Comparison of ENCODE assay signal across 13 cellular contexts in the genomic region with DNA sequence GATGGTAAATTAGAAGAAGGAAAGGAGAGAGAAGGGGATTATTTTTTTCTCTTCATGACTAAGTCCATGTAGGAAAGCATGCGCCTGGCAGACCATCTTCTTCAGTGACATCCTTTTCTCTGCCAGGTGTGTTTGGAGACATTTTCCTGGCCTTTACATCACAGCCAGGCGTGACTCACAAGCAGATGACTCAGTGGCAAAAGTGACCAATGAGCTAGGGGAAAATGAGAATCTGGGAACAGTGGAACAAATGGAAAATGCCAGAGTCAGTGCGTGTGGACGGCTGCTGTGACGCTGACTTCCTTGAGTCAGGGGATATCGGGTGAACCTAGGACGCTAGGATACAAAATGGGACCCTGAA. TPM values are rescaled to one million over a fixed set of nuclear protein-coding genes. Genes with fewer than 3 reads are reported as not detected.
DNase-seq lines count a peak whose midpoint lies in the region; ATAC-seq, FAIRE-seq and TF ChIP-seq lines count a peak whose summit lies in the region.
"Had no signal": no experiment of that assay in that cellular context is flagged by ENCODE, and none has a peak within 500 bp of the region (broad histone marks: within the 10 kb centered on the region; RNA-seq: fewer than 3 reads in every experiment).

No MANE protein-coding gene starts in this region.

- H3K9me3 ChIP-seq in IMR-90 (ENCODE audit: control insufficient read depth, insufficient read depth, low read length) (no peaks in the 10 kb centered on the region), muscle layer of duodenum (ENCODE audit: control insufficient read depth in 1 of 2, low read length in 2 of 2) (no peaks in the 10 kb centered on the region)
- H3K9me3 ChIP-seq: upper lobe of left lung had no signal

- WGBS in IMR-90 (ENCODE audit: extremely low coverage in 2 of 2, insufficient read length in 1 of 2), 2 experiments: 18% methylated on average over 2 of the region's 7 CpGs; no CpG with 5 or more reads in 1 of the 2 experiments
- 74 to 87% methylated on average over 7 of the region's 7 CpGs for WGBS in lower leg skin, 2 donors

- H3K4me2 ChIP-seq in IMR-90 (ENCODE audit: low read depth, low read length): peak overlapping the region; percentile 57; the same call in 1 of the 2 replicates

- ATAC-seq in IMR-90 (ENCODE audit: low read depth): peak; percentile 66
- ATAC-seq in HG02840 (IDR thresholded peaks at IDR 0.05; ENCODE audit: low FRiP score, unreplicated experiment): no peak
- no peak for ATAC-seq in naive thymus-derived CD8-positive, alpha-beta T cell

- no TSS peak for BruUV-seq in IMR-90 (replicated peaks; lab: Mats Ljungman, UMichigan)

- dilution Hi-C loops in IMR-90 (cut with HindIII; ENCODE audit: low sequenced_read_pairs, unreplicated experiment): no loop called here

- H3K27me3 ChIP-seq in IMR-90 (ENCODE audit: control insufficient read depth, insufficient read depth, low read length): no peaks in the 10 kb centered on the region; the same call in 1 of the 2 replicates
- no peaks in the 10 kb centered on the region for H3K27me3 ChIP-seq in bronchial epithelial cell (ENCODE audit: control insufficient read depth, insufficient read depth, low read length)
- H3K27me3 ChIP-seq in muscle layer of duodenum (ENCODE audit: low read depth, low read length): no peaks in the 10 kb centered on the region
- H3K27me3 ChIP-seq: upper lobe of left lung had no signal

- H3K4ac ChIP-seq in IMR-90 (ENCODE audit: low read depth, low read length): peak overlapping the region; percentile 55; the same call in 1 of the 2 replicates

- TF ChIP-seq RAD21 in IMR-90 (IDR thresholded peaks at IDR 0.05; ENCODE audit: low read length): no peak

- TF ChIP-seq CTCF in IMR-90 (conservative IDR thresholded peaks at IDR 0.05; ENCODE audit: low read depth, low read length): no peak
- no peak for TF ChIP-seq CTCF in bronchial epithelial cell (IDR thresholded peaks at IDR 0.05; ENCODE audit: insufficient read depth, low read length, severe bottlenecking)
- no peak for TF ChIP-seq CTCF in lower leg skin (IDR thresholded peaks at IDR 0.05)

- H3K9ac ChIP-seq in IMR-90 (ENCODE audit: low read depth, low read length): no peak overlapping the region

- H4K91ac ChIP-seq in IMR-90 (ENCODE audit: insufficient read depth, low read depth, low read length): no peak overlapping the region

- no peak overlapping the region; the same call in 1 of the 2 replicates for H2BK20ac ChIP-seq in IMR-90 (ENCODE audit: low read depth, low read length)

- in situ Hi-C loops in IMR-90 (cut with MboI; ENCODE audit: low sequenced_read_pairs): no loop called here

- no peaks in the 10 kb centered on the region for H3K9me3 Mint-ChIP-seq in naive thymus-derived CD8-positive, alpha-beta T cell

- H3K27ac ChIP-seq in IMR-90 (ENCODE audit: insufficient read depth, low read length) (no peak overlapping the region), muscle layer of duodenum (ENCODE audit: low read length) (peak overlapping the region; percentile 56)
- H3K27ac ChIP-seq: upper lobe of left lung had no signal

- peak overlapping the region in 1 of 2 experiments; percentile 76; a peak in 1 of 4 replicates for H4K8ac ChIP-seq in IMR-90 (ENCODE audit: low read depth in 2 of 2, low read length in 2 of 2)

- intact Hi-C loops in IMR-90 (cut with micrococcal nuclease) (no loop called here), lower leg skin (cut with DNase I; ENCODE audit: low total_unique reads) (no loop called here)

- H3K36me3 ChIP-seq in IMR-90 (ENCODE audit: control insufficient read depth, insufficient read depth, low read length) (peaks cover 4% of the 10 kb centered on the region; the same call in 1 of the 2 replicates), bronchial epithelial cell (ENCODE audit: control insufficient read depth, insufficient read depth, low read length) (peaks cover 4% of the 10 kb centered on the region), muscle layer of duodenum (ENCODE audit: control insufficient read depth in 1 of 2, insufficient read depth in 2 of 2, low read length in 2 of 2) (peaks cover 4 to 8% of the 10 kb centered on the region in 2 donors)

- H3K14ac ChIP-seq in IMR-90 (replicated peaks; ENCODE audit: low read depth, low read length): no peak overlapping the region

- POLR2A ChIA-PET in IMR-90 (lab: Charles Lee; ENCODE audit: unreplicated experiment): no interaction called here
- POLR2A ChIA-PET in naive thymus-derived CD8-positive, alpha-beta T cell (lab: Charles Lee): no interaction called here

- CTCF ChIA-PET in IMR-90 (lab: Yijun Ruan, JAX): no interaction called here

- H3K4me1 ChIP-seq in IMR-90 (ENCODE audit: control insufficient read depth, insufficient read depth, low read length): peaks cover 5% of the 10 kb centered on the region
- H3K4me1 ChIP-seq in muscle layer of duodenum (ENCODE audit: control insufficient read depth in 1 of 2, insufficient read depth in 2 of 2, low read length in 2 of 2): peaks cover 6 to 13% of the 10 kb centered on the region in 2 donors

- no peak overlapping the region for H2BK15ac ChIP-seq in IMR-90 (ENCODE audit: low read depth, low read length)

- peak overlapping the region; percentile 79 for H2BK5ac ChIP-seq in IMR-90 (ENCODE audit: low read depth, low read length, poor library complexity, severe bottlenecking)

- no peak overlapping the region for H2AK9ac ChIP-seq in IMR-90 (replicated peaks; ENCODE audit: low read depth, low read length, poor library complexity)

- H2AK5ac ChIP-seq in IMR-90 (ENCODE audit: low read depth, low read length): no peak overlapping the region

- H3K4me3 Mint-ChIP-seq in naive thymus-derived CD8-positive, alpha-beta T cell: no peak overlapping the region

- DNase-seq in AG20443 (ENCODE audit: low spot score) (peak; percentile 26), IMR-90 (peak; percentile 97), bronchial epithelial cell (ENCODE audit: low read depth) (peak; percentile 97), OCI-M2 (lab: John Stamatoyannopoulos, UW; ENCODE audit: unreplicated experiment) (no peak), lower leg skin (ENCODE audit: low spot score in 2 of 2) (no peak)
- DNase-seq in naive thymus-derived CD8-positive, alpha-beta T cell: no peak
- DNase-seq: activated naive CD4-positive, alpha-beta T cell treated with Interleukin-2 at 50 U/mL for 16 hours; foreskin melanocyte; mesendoderm; T-helper 9 cell; upper lobe of left lung had no signal

- H2AFZ ChIP-seq in IMR-90 (replicated peaks; ENCODE audit: low read length, poor library complexity): peak overlapping the region; percentile 34

- peak; percentile 52 for FAIRE-seq in bronchial epithelial cell (lab: Jason Lieb, UNC)

- peaks cover 0 to 14% (median 2%) of the 10 kb centered on the region in 3 donors for H3K36me3 Mint-ChIP-seq in naive thymus-derived CD8-positive, alpha-beta T cell

- H3K27ac Mint-ChIP-seq in naive thymus-derived CD8-positive, alpha-beta T cell: peak overlapping the region in 2 of 10 donors; percentile 13 to 47

- no peak overlapping the region for H3K56ac ChIP-seq in IMR-90 (ENCODE audit: extremely low read depth, insufficient read depth, low read length)

- no peak overlapping the region for H3K23ac ChIP-seq in IMR-90 (ENCODE audit: low read depth, low read length)

- H3K18ac ChIP-seq in IMR-90 (ENCODE audit: low read depth, low read length): peak overlapping the region; percentile 18; the same call in 1 of the 2 replicates

- peaks cover 7 to 35% of the 10 kb centered on the region in 2 experiments; a peak in 3 of 4 replicates for H3K79me1 ChIP-seq in IMR-90 (ENCODE audit: low read depth in 1 of 2, low read length in 2 of 2)

- H3K27me3 Mint-ChIP-seq in naive thymus-derived CD8-positive, alpha-beta T cell: no peaks in the 10 kb centered on the region

- H2BK120ac ChIP-seq in IMR-90 (ENCODE audit: low read depth, low read length): 0 out of 2 replicates have a peak overlapping the region, but pooled peaks have one; percentile 11

- 0 out of 2 replicates have a peak, but pooled peaks cover 5% of the 10 kb centered on the region for H4K20me1 ChIP-seq in IMR-90 (ENCODE audit: insufficient read depth, low read length)

- no peak for TF ChIP-seq POLR2A in IMR-90 (IDR thresholded peaks at IDR 0.05; ENCODE audit: low read depth, low read length)
- TF ChIP-seq POLR2A in lower leg skin (IDR thresholded peaks at IDR 0.05): no peak

- no peak overlapping the region for H4K5ac ChIP-seq in IMR-90 (ENCODE audit: low read depth, low read length)

- peaks cover 2 to 12% (median 5%) of the 10 kb centered on the region in 4 donors for H3K4me1 Mint-ChIP-seq in naive thymus-derived CD8-positive, alpha-beta T cell

- peaks cover 12% of the 10 kb centered on the region for H3K9me1 ChIP-seq in IMR-90 (ENCODE audit: insufficient read depth, low read length)

- no peak overlapping the region for H3K4me3 ChIP-seq in IMR-90 (ENCODE audit: insufficient read depth, low read depth, low read length)
- H3K4me3 ChIP-seq in bronchial epithelial cell (ENCODE audit: low read depth, low read length): no peak overlapping the region
- H3K4me3 ChIP-seq in muscle layer of duodenum (ENCODE audit: low read depth in 1 of 2, low read length in 2 of 2): no peak overlapping the region
- no peak overlapping the region for H3K4me3 ChIP-seq in lower leg skin (ENCODE audit: low read depth, poor library complexity, severe bottlenecking)
- H3K4me3 ChIP-seq: upper lobe of left lung had no signal

TF ChIP-seq in IMR-90, 13 proteins besides CTCF, POLR2A, EP300 and RAD21 (continues in another document):
- TF ChIP-seq CHD1 (IDR thresholded peaks at IDR 0.05; ENCODE audit: low read depth, low read length): no peak

RNA-seq across cellular contexts. Expression of a gene that starts 9.4 kb away (rescaled TPM):
- total RNA-seq in IMR-90 (2012; rRNA removed) (9.5 and 10.3 TPM in 2 replicates), bronchial epithelial cell (7.1 and 9.3 TPM in 2 replicates), lower leg skin (10 to 100 TPM; 37.5 to 48.1 (median 39.2) TPM)
- polyA plus RNA-seq in IMR-90 (2012; rRNA removed): 9.5 and 11.4 TPM in 2 replicates
- polyA plus RNA-seq in IMR-90 (2012; cell fraction: cytosol; rRNA removed): 5.7 and 7.2 TPM in 2 replicates
- 10.8 and 15.5 TPM in 2 replicates for polyA plus RNA-seq in IMR-90 (2012; cell fraction: nucleus; rRNA removed; ENCODE audit: low replicate concordance)
- total RNA-seq in naive thymus-derived CD8-positive, alpha-beta T cell: 10 to 100 TPM; 13.0 to 15.1 TPM
- 10 to 100 TPM in 1 of 3 donors, 1 to 10 TPM in 2; 4.5 to 12.1 (median 7.8) TPM for polyA plus RNA-seq in naive thymus-derived CD8-positive, alpha-beta T cell

RNA-seq across cellular contexts. Expression of a gene that starts 25.7 kb away (rescaled TPM):
- 80.1 and 81.1 TPM in 2 replicates for total RNA-seq in IMR-90 (2012; rRNA removed)
- polyA plus RNA-seq in IMR-90 (2012; rRNA removed): 97.1 and 104 TPM in 2 replicates
- polyA plus RNA-seq in IMR-90 (2012; cell fraction: cytosol; rRNA removed): 86.7 and 88.8 TPM in 2 replicates
- polyA plus RNA-seq in IMR-90 (2012; cell fraction: nucleus; rRNA removed; ENCODE audit: low replicate concordance): 63.2 and 114 TPM in 2 replicates
- total RNA-seq in bronchial epithelial cell: 59.1 and 68.7 TPM in 2 replicates
- total RNA-seq in lower leg skin: 10 to 100 TPM; 39.7 to 56.5 (median 47.3) TPM
- total RNA-seq in naive thymus-derived CD8-positive, alpha-beta T cell: 10 to 100 TPM; 29.0 to 32.5 TPM
- 10 to 100 TPM; 28.8 to 45.3 (median 37.7) TPM for polyA plus RNA-seq in naive thymus-derived CD8-positive, alpha-beta T cell

Comparison
In these comparisons a context has a peak if more than half of its experiments do, and no peak if none do; other contexts are left out.
1. DNase-seq: peak in AG20443 (single experiment), IMR-90 (single experiment) and bronchial epithelial cell (single experiment); none in OCI-M2 (single experiment), lower leg skin (0 of 2) and naive thymus-derived CD8-positive, alpha-beta T cell (0 of 10).